33 cellular contexts compared by ENCODE assay signal in the genomic region with DNA sequence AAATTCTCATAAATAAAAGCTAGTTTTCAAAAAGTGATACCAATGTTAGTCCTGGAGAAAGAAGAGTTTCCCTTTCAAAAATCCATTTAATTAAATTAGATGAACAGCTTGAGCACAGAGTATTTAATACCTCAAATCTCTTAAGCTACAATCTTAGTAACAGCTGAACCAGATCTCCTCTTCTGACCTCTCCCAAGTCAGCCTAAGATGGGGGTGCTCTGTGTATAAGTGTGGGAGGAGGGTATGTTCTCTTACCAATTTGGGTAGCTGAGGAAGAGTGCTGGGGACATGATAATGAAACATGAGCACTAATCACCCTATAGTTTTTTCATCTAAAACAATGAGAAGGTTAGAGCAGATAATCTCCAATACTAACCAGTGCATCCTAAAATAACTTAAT.
"Had no signal": no experiment of that assay in that cellular context is flagged by ENCODE, and none has a peak within 500 bp of the region (broad histone marks: within the 10 kb centered on the region; RNA-seq: fewer than 3 reads in every experiment).

No MANE protein-coding gene starts in this region.

- H3K36me3 ChIP-seq: adrenal gland, brain microvascular endothelial cell, breast epithelium had no signal

- DNase-seq: activated CD4-positive, alpha-beta memory T cell treated with anti-CD3 and anti-CD28 coated beads, Interleukin-2, amount 10 ng/mL, durations not matched to agents 7 days and 5 days; activated CD4-positive, alpha-beta T cell treated with anti-CD3 and anti-CD28 coated beads for 4 hours; activated CD4-positive, alpha-beta T cell treated with anti-CD3 and anti-CD28 coated beads, Interleukin-2, amount 10 ng/mL, durations not matched to agents 24 days and 14 days; activated CD4-positive, alpha-beta T cell treated with anti-CD3 and anti-CD28 coated beads, Interleukin-2, amount 50 U/mL, for 1 hour; activated CD4-positive, alpha-beta T cell treated with anti-CD3 and anti-CD28 coated beads, Interleukin-2, amount 50 U/mL, for 4 hours; activated CD4-positive, CD25-positive, alpha-beta regulatory T cell; activated CD8-positive, alpha-beta memory T cell treated with anti-CD3 and anti-CD28 coated beads for 24 hours; activated CD8-positive, alpha-beta memory T cell treated with anti-CD3 and anti-CD28 coated beads, Interleukin-2, amount 10 ng/mL, durations not matched to agents 7 days and 5 days; activated CD8-positive, alpha-beta memory T cell treated with anti-CD3 and anti-CD28 coated beads, Interleukin-2, amount 50 U/mL, for 48 hours; activated CD8-positive, alpha-beta T cell treated with anti-CD3 and anti-CD28 coated beads, Interleukin-2, amount 10 ng/mL, durations not matched to agents 7 days and 5 days; activated effector memory CD4-positive, alpha-beta T cell treated with anti-CD3 and anti-CD28 coated beads, Interleukin-2, amount 50 U/mL, for 16 hours; activated gamma-delta T cell treated with Interleukin-2 at 50 U/mL for 16 hours; activated naive CD4-positive, alpha-beta T cell; activated naive CD4-positive, alpha-beta T cell treated with anti-CD3 and anti-CD28 coated beads for 36 hours; activated naive CD4-positive, alpha-beta T cell treated with anti-CD3 and anti-CD28 coated beads, Interleukin-2, amount 50 U/mL, for 16 hours; activated naive CD8-positive, alpha-beta T cell treated with anti-CD3 and anti-CD28 coated beads for 36 hours; activated T-cell treated with anti-CD3 and anti-CD28 coated beads, Interleukin-2, amount 50 U/mL, for 24 hours; activated T-cell treated with anti-CD3 and anti-CD28 coated beads, Interleukin-2, amount 50 U/mL, for 72 hours; adrenal gland; amniotic stem cell; aorta; body of pancreas; brain microvascular endothelial cell; central memory CD4-positive, alpha-beta T cell; T-helper 1 cell; T-helper 2 cell; T-helper 9 cell had no signal

- ATAC-seq: activated CD4-positive, CD25-positive, alpha-beta regulatory T cell treated with anti-CD3 and anti-CD28 coated beads, Interleukin-2, amount 50 U/mL, for 24 hours; activated CD8-positive, alpha-beta memory T cell treated with anti-CD3 and anti-CD28 coated beads, Interleukin-2, amount 10 ng/mL, durations not matched to agents 7 days and 5 days; activated CD8-positive, alpha-beta T cell treated with anti-CD3 and anti-CD28 coated beads, Interleukin-2, amount 10 ng/mL, durations not matched to agents 7 days and 5 days; activated naive CD4-positive, alpha-beta T cell treated with anti-CD3 and anti-CD28 coated beads, Interleukin-2, amount 50 U/mL, for 72 hours; activated T-cell treated with anti-CD3 and anti-CD28 coated beads, Interleukin-2, amount 50 U/mL, for 72 hours; activated T-helper 17 cell treated with anti-CD3 and anti-CD28 coated beads, Interleukin-2, amount 50 U/mL, for 72 hours; body of pancreas; WTC11 had no signal

- H3K27me3 ChIP-seq: adrenal gland, body of pancreas, brain microvascular endothelial cell, breast epithelium had no signal

- H3K9me3 ChIP-seq: adrenal gland, body of pancreas, breast epithelium had no signal

- H3K4me3 ChIP-seq: adrenal gland, body of pancreas, breast epithelium had no signal

- H3K27ac ChIP-seq: adrenal gland, body of pancreas, brain microvascular endothelial cell, breast epithelium, VCaP had no signal
